ENCODE assay signal across 15 cellular contexts in the genomic region with DNA sequence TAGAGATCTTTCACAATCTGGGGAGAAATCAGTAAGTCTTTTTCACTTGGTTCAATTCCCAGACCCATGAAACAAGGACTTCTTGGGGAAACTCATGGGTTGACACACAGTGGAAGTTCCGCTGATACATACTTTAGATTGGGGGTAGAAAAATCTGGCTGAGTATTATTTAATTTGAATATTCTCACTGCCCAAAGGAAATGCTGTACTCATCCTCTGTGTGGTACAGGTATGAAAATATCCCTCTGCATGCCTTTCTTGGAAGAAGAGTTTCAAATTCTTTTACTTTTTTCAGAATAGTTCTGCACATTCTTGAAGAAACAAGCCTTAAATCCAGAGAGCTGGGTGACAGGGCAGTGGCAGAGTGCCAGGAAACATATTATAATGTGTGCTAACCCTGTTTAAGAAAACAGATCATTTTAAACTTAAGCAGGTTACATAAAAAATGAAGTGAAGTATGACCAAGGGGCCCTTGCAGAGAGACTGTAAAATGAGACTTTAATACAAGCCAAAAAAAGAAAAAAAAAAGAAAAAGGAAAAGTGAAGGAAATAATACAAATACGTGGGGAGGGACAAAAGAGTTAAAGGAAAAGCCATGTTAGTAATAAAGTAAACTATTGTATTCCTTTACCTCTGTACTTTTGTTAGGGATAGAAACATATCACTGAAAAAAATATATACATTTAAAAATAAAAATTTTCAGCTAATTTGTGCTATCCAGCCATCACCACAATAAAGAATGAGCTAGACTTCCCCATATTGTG.
A peak's percentile ranks its signal among the peaks of the same experiment; 100 is the strongest.
DNase-seq lines count a peak whose midpoint lies in the region; ATAC-seq and TF ChIP-seq lines count a peak whose summit lies in the region.
"Had no signal": no experiment of that assay in that cellular context is flagged by ENCODE, and none has a peak within 500 bp of the region (broad histone marks: within the 10 kb centered on the region; RNA-seq: fewer than 3 reads in every experiment).

No MANE protein-coding gene starts in this region.

- no peaks in the 10 kb centered on the region for H3K27me3 ChIP-seq in Karpas-422 (ENCODE audit: low read length)
- H3K27me3 ChIP-seq: right lobe of liver had no signal

- no peaks in the 10 kb centered on the region for H3K36me3 ChIP-seq in Karpas-422 (ENCODE audit: insufficient read depth, low read length)
- H3K36me3 ChIP-seq: right lobe of liver had no signal

- no peak overlapping the region for H3K4me3 ChIP-seq in Karpas-422 (ENCODE audit: low read length)
- H3K4me3 ChIP-seq: right lobe of liver had no signal

- H3K4me1 Mint-ChIP-seq in chondrocyte (ENCODE audit: low read depth) = peaks cover 25% of the 10 kb centered on the region
- H3K4me1 Mint-ChIP-seq in mesothelial cell of epicardium = peaks cover 51% of the 10 kb centered on the region

- TF ChIP-seq CTCF in chondrocyte (IDR thresholded peaks at IDR 0.05) = no peak
- TF ChIP-seq CTCF in mesothelial cell of epicardium (IDR thresholded peaks at IDR 0.05; ENCODE audit: unreplicated experiment) = no peak

- no peaks in the 10 kb centered on the region for H3K9me3 ChIP-seq in Karpas-422 (ENCODE audit: low read length)
- H3K9me3 ChIP-seq: right lobe of liver had no signal

- H3K27me3 Mint-ChIP-seq in chondrocyte (ENCODE audit: low read depth) (no peaks in the 10 kb centered on the region), mesothelial cell of epicardium (ENCODE audit: low read depth) (no peaks in the 10 kb centered on the region)

- no peaks in the 10 kb centered on the region for H3K36me3 Mint-ChIP-seq in chondrocyte (ENCODE audit: low read depth)
- H3K36me3 Mint-ChIP-seq in mesothelial cell of epicardium = peaks cover 2% of the 10 kb centered on the region

- peak overlapping the region; percentile 24; the same call in 1 of the 2 replicates for H2AFZ ChIP-seq in Karpas-422 (ENCODE audit: low read length)

- H3K27ac Mint-ChIP-seq in chondrocyte (ENCODE audit: unreplicated experiment) (peak overlapping the region; percentile 82), mesothelial cell of epicardium (peak overlapping the region; percentile 96)
- H3K27ac Mint-ChIP-seq: stimulated activated naive CD8-positive, alpha-beta T cell treated with anti-CD3 and anti-CD28 coated beads, Interleukin-15, Interleukin-2, amounts not matched to agents 100 ng/mL and 50 ng/mL, for 24 hours; T-helper 1 cell treated with Interleukin-12 subunit alpha and Interleukin-12 subunit beta and Interleukin-4 antibody, amounts not matched to agents 30 μg/mL and 1 μg/mL, for 36 hours had no signal

- no peaks in the 10 kb centered on the region for H4K20me1 ChIP-seq in Karpas-422 (ENCODE audit: insufficient read depth, low read depth, low read length)

- H3K4me2 ChIP-seq in Karpas-422 (ENCODE audit: low read depth, low read length, poor library complexity, severe bottlenecking) = peak overlapping the region; percentile 29

- peak; percentile 21 for DNase-seq in AG20443 (ENCODE audit: low spot score)
- DNase-seq in Karpas-422 = no peak
- DNase-seq in chondrocyte (ENCODE audit: low spot score) = no peak
- DNase-seq in mesothelial cell of epicardium (ENCODE audit: low spot score in 2 of 2, unreplicated experiment in 2 of 2) = peak; percentile 49 to 81
- DNase-seq in NCI-H1048 (lab: John Stamatoyannopoulos, UW) = no peak
- DNase-seq: activated CD4-positive, alpha-beta T cell treated with anti-CD3 and anti-CD28 coated beads, Interleukin-2, amount 50 U/mL, for 4 hours; OCI-M1; right lobe of liver had no signal

- no peak overlapping the region for H3K4me3 Mint-ChIP-seq in chondrocyte (ENCODE audit: unreplicated experiment)
- peak overlapping the region; percentile 15 for H3K4me3 Mint-ChIP-seq in mesothelial cell of epicardium
- H3K4me3 Mint-ChIP-seq: stimulated activated naive CD8-positive, alpha-beta T cell treated with anti-CD3 and anti-CD28 coated beads, Interleukin-15, Interleukin-2, amounts not matched to agents 100 ng/mL and 50 ng/mL, for 24 hours; T-helper 1 cell treated with Interleukin-12 subunit alpha and Interleukin-12 subunit beta and Interleukin-4 antibody, amounts not matched to agents 30 μg/mL and 1 μg/mL, for 36 hours had no signal

- no peak for ATAC-seq in HG02840 (IDR thresholded peaks at IDR 0.05; ENCODE audit: low FRiP score, unreplicated experiment)
- no peak for ATAC-seq in HG03439 (IDR thresholded peaks at IDR 0.05; ENCODE audit: unreplicated experiment)
- no peak for ATAC-seq in GM19463 (IDR thresholded peaks at IDR 0.05; ENCODE audit: unreplicated experiment)
- ATAC-seq: right lobe of liver had no signal

- H3K79me2 ChIP-seq in Karpas-422 (ENCODE audit: low read length) = no peaks in the 10 kb centered on the region

- peaks cover 58% of the 10 kb centered on the region for H3K4me1 ChIP-seq in Karpas-422 (ENCODE audit: low read length)
- H3K4me1 ChIP-seq: right lobe of liver had no signal

- H3K9me3 Mint-ChIP-seq in chondrocyte (ENCODE audit: low read depth) = no peaks in the 10 kb centered on the region
- peaks cover 4% of the 10 kb centered on the region for H3K9me3 Mint-ChIP-seq in mesothelial cell of epicardium
- H3K9me3 Mint-ChIP-seq: T-helper 1 cell treated with Interleukin-12 subunit alpha and Interleukin-12 subunit beta and Interleukin-4 antibody, amounts not matched to agents 30 μg/mL and 1 μg/mL, for 36 hours had no signal

- H3K27ac ChIP-seq in Karpas-422 (ENCODE audit: low read length) = peak overlapping the region; percentile 92
- H3K27ac ChIP-seq: epithelial cell of prostate, HL-60, right lobe of liver had no signal

- 0 out of 2 replicates have a peak overlapping the region, but pooled peaks have one; percentile 2 for H3K9ac ChIP-seq in Karpas-422 (ENCODE audit: low read length)

- H3K9me2 ChIP-seq in Karpas-422 (replicated peaks; ENCODE audit: insufficient read depth, low read length) = no peaks in the 10 kb centered on the region

Comparison
In these comparisons a context has a peak if more than half of its experiments do, and no peak if none do; other contexts are left out.
1. DNase-seq: peak in AG20443 (single experiment) and mesothelial cell of epicardium (2 of 2); none in Karpas-422 (single experiment), chondrocyte (single experiment) and NCI-H1048 (single experiment).